ENCODE assay signal across 26 cellular contexts in genomic region chr1:109184657-109185056, GRCh38. TPM values are rescaled to one million over a fixed set of nuclear protein-coding genes. Genes with fewer than 3 reads are reported as not detected.
DNase-seq lines count a peak whose midpoint lies in the region; ATAC-seq, FAIRE-seq and TF ChIP-seq lines count a peak whose summit lies in the region.
"Had no signal": no experiment of that assay in that cellular context is flagged by ENCODE, and none has a peak within 500 bp of the region (broad histone marks: within the 10 kb centered on the region; RNA-seq: fewer than 3 reads in every experiment).

No MANE protein-coding gene starts in this region.

- DNase-seq in CD14-positive monocyte (ENCODE audit: low spot score) (peak; percentile 71), NCI-H510A (lab: John Stamatoyannopoulos, UW) (peak; percentile 23), epithelial cell of esophagus (ENCODE audit: low read depth) (peak; percentile 22), osteoblast (ENCODE audit: insufficient read length, low spot score, missing footprints) (no peak), kidney tubule cell (ENCODE audit: low spot score) (no peak), pancreas (no peak), T-cell (no peak)
- DNase-seq: activated CD4-positive, alpha-beta T cell treated with anti-CD3 and anti-CD28 coated beads for 4 hours; activated effector memory CD4-positive, alpha-beta T cell treated with anti-CD3 and anti-CD28 coated beads, Interleukin-2, amount 50 U/mL, for 16 hours; activated naive CD8-positive, alpha-beta T cell treated with anti-CD3 and anti-CD28 coated beads for 36 hours; activated T-cell treated with anti-CD3 and anti-CD28 coated beads, Interleukin-2, amount 50 U/mL, for 1 hour; C1 segment of cervical spinal cord; Calu3; NCI-H2081 treated with DMSO at 0.1 percent for 48 hours; NCI-H345; NCI-H774; OCI-M1; stimulated activated CD4-positive, alpha-beta T cell treated with anti-CD3 and anti-CD28 coated beads, Interleukin-15, amount 100 ng/mL, for 24 hours; stimulated activated naive B cell treated with anti-CD40 and anti-IgM and Interleukin-4, amounts not matched to agents 10 μg/mL and 1 μg/mL and 100 μg/mL, for 72 hours; testis had no signal

- H2AFZ ChIP-seq in osteoblast (ENCODE audit: low read length): no peak overlapping the region

- no peaks in the 10 kb centered on the region for H3K36me3 Mint-ChIP-seq in CD14-positive monocyte
- H3K36me3 Mint-ChIP-seq in T-cell: peaks cover 6% of the 10 kb centered on the region
- H3K36me3 Mint-ChIP-seq: activated naive CD8-positive, alpha-beta T cell treated with anti-CD3 and anti-CD28 coated beads for 36 hours; stimulated activated naive B cell treated with anti-CD40 and anti-IgM and Interleukin-4, amounts not matched to agents 10 μg/mL and 1 μg/mL and 100 μg/mL, for 72 hours had no signal

- no peak for TF ChIP-seq CTCF in CD14-positive monocyte (IDR thresholded peaks at IDR 0.05)
- TF ChIP-seq CTCF in epithelial cell of esophagus (IDR thresholded peaks at IDR 0.05; ENCODE audit: insufficient read depth, low read depth, low read length, missing control alignments): no peak
- no peak for TF ChIP-seq CTCF in osteoblast (IDR thresholded peaks at IDR 0.05; ENCODE audit: extremely low read depth, low read depth, low read length)
- no peak for TF ChIP-seq CTCF in pancreas (IDR thresholded peaks at IDR 0.05)

- H3K9me3 Mint-ChIP-seq in CD14-positive monocyte (no peaks in the 10 kb centered on the region), T-cell (no peaks in the 10 kb centered on the region)
- H3K9me3 Mint-ChIP-seq: activated naive CD8-positive, alpha-beta T cell treated with anti-CD3 and anti-CD28 coated beads for 36 hours; central memory CD8-positive, alpha-beta T cell; stimulated activated naive B cell treated with anti-CD40 and anti-IgM and Interleukin-4, amounts not matched to agents 10 μg/mL and 1 μg/mL and 100 μg/mL, for 72 hours; T-helper 2 cell treated with Interferon-gamma antibody and Interleukin-4, amounts not matched to agents 5 μg/mL and 100 μg/mL, for 36 hours had no signal

- H3K4me1 ChIP-seq in osteoblast (ENCODE audit: insufficient read depth, low read length) (peaks cover 23% of the 10 kb centered on the region), pancreas (peaks cover 31 to 66% (median 39%) of the 10 kb centered on the region in 3 donors)
- H3K4me1 ChIP-seq: ascending aorta had no signal

- no peak for FAIRE-seq in pancreas (lab: Jason Lieb, UNC)

- 83 to 86% methylated on average over 5 of the region's 5 CpGs for WGBS in pancreas, 2 donors

- H3K4me1 Mint-ChIP-seq in CD14-positive monocyte: peaks cover 53% of the 10 kb centered on the region
- H3K4me1 Mint-ChIP-seq in T-cell: peaks cover 0 to 6% (median 2%) of the 10 kb centered on the region in 3 donors
- H3K4me1 Mint-ChIP-seq: central memory CD8-positive, alpha-beta T cell; stimulated activated naive B cell treated with anti-CD40 and anti-IgM and Interleukin-4, amounts not matched to agents 10 μg/mL and 1 μg/mL and 100 μg/mL, for 72 hours had no signal

- H3K27ac Mint-ChIP-seq in CD14-positive monocyte: peak overlapping the region in 6 of 7 donors; percentile 77 to 94 (median 92)
- H3K27ac Mint-ChIP-seq in T-cell: no peak overlapping the region
- H3K27ac Mint-ChIP-seq: activated naive CD8-positive, alpha-beta T cell treated with anti-CD3 and anti-CD28 coated beads for 36 hours; stimulated activated naive B cell treated with anti-CD40 and anti-IgM and Interleukin-4, amounts not matched to agents 10 μg/mL and 1 μg/mL and 100 μg/mL, for 72 hours; T-helper 2 cell treated with Interferon-gamma antibody and Interleukin-4, amounts not matched to agents 5 μg/mL and 100 μg/mL, for 36 hours had no signal

- intact Hi-C loops in CD14-positive monocyte (cut with micrococcal nuclease): loop anchor here in 1 of 2 donors (2.0 kb wide), 1 partner anchor 72 kb away; a partner anchor contains a TSS
- intact Hi-C loops in pancreas (cut with DNase I): no loop called here

- H3K27me3 Mint-ChIP-seq in CD14-positive monocyte (ENCODE audit: low read depth in 3 of 3): peaks cover 0 to 14% (median 6%) of the 10 kb centered on the region in 3 donors
- no peaks in the 10 kb centered on the region for H3K27me3 Mint-ChIP-seq in T-cell
- H3K27me3 Mint-ChIP-seq: activated naive CD8-positive, alpha-beta T cell treated with anti-CD3 and anti-CD28 coated beads for 36 hours; central memory CD8-positive, alpha-beta T cell had no signal

- H3K4me3 Mint-ChIP-seq in CD14-positive monocyte (peak overlapping the region in 1 of 2 donors; percentile 70), T-cell (no peak overlapping the region)
- H3K4me3 Mint-ChIP-seq: activated naive CD8-positive, alpha-beta T cell treated with anti-CD3 and anti-CD28 coated beads for 36 hours; central memory CD8-positive, alpha-beta T cell; stimulated activated naive B cell treated with anti-CD40 and anti-IgM and Interleukin-4, amounts not matched to agents 10 μg/mL and 1 μg/mL and 100 μg/mL, for 72 hours; T-helper 2 cell treated with Interferon-gamma antibody and Interleukin-4, amounts not matched to agents 5 μg/mL and 100 μg/mL, for 36 hours had no signal

- no peaks in the 10 kb centered on the region for H3K79me2 ChIP-seq in osteoblast (ENCODE audit: insufficient read depth, low read length)

- H3K36me3 ChIP-seq in osteoblast (ENCODE audit: insufficient read depth, low read length) (no peaks in the 10 kb centered on the region), pancreas (peaks cover 0 to 4% (median 0%) of the 10 kb centered on the region in 3 donors)
- H3K36me3 ChIP-seq: ascending aorta had no signal

- H3K9me3 ChIP-seq in osteoblast (ENCODE audit: low read depth, low read length) (peaks cover 5% of the 10 kb centered on the region), pancreas (no peaks in the 10 kb centered on the region)
- H3K9me3 ChIP-seq: ascending aorta, testis had no signal

- ATAC-seq in pancreas (no peak), T-cell (replicated peaks in 1 of 4) (no peak)
- ATAC-seq: HCT116; sciatic nerve; SK-N-SH treated with all-trans-retinoic acid at 6 μM for 48 hours; stimulated activated naive B cell treated with anti-CD40 and anti-IgM and Interleukin-4, amounts not matched to agents 10 μg/mL and 1 μg/mL and 100 μg/mL, for 72 hours had no signal

- H3K27ac ChIP-seq in osteoblast (ENCODE audit: low read depth, low read length) (no peak overlapping the region), pancreas (peak overlapping the region in 1 of 4 donors; percentile 11)
- H3K27ac ChIP-seq: ascending aorta had no signal

- CTCF ChIA-PET in T-cell (lab: Charles Lee): no interaction called here

- peak overlapping the region; percentile 68 for H3K4me2 ChIP-seq in osteoblast (ENCODE audit: insufficient read depth, low read length)

- H3K4me3 ChIP-seq in epithelial cell of esophagus (ENCODE audit: low read length) (no peak overlapping the region), osteoblast (ENCODE audit: insufficient read depth, low read length) (no peak overlapping the region), pancreas (no peak overlapping the region)
- H3K4me3 ChIP-seq: ascending aorta, testis had no signal

- POLR2A ChIA-PET in T-cell (lab: Charles Lee): no interaction called here

- H4K20me1 ChIP-seq in osteoblast (ENCODE audit: insufficient read depth, low read length): no peaks in the 10 kb centered on the region

- no peaks in the 10 kb centered on the region for H3K27me3 ChIP-seq in osteoblast (ENCODE audit: insufficient read depth, low read length)
- no peaks in the 10 kb centered on the region for H3K27me3 ChIP-seq in pancreas
- H3K27me3 ChIP-seq: ascending aorta, testis had no signal

RNA-seq across cellular contexts. Expression of gene SARS1, which starts 29.1 kb away (rescaled TPM):
- polyA plus RNA-seq in CD14-positive monocyte (100 to 1,000 TPM in 1 of 2 donors, 10 to 100 TPM in 1; 99.1 to 107 TPM), pancreas (100 to 1,000 TPM in 1 of 2 donors, 10 to 100 TPM in 1; 50.5 to 125 TPM)
- total RNA-seq in osteoblast (361 and 392 TPM in 2 replicates), pancreas (100 to 1,000 TPM in 4 of 6 donors, 10 to 100 TPM in 2; 82.7 to 270 (median 115) TPM), T-cell (100 to 1,000 TPM; 106 to 192 (median 173) TPM)

Comparison
In these comparisons a context has a peak if more than half of its experiments do, and no peak if none do; other contexts are left out.
1. DNase-seq: peak in CD14-positive monocyte (single experiment), NCI-H510A (single experiment) and epithelial cell of esophagus (single experiment); none in osteoblast (single experiment), kidney tubule cell (single experiment), pancreas (0 of 6) and T-cell (0 of 34).
2. H3K27ac Mint-ChIP-seq: peak in CD14-positive monocyte (6 of 7); none in T-cell (0 of 2).